Comparison of ENCODE assay signal across 1 cellular context in the genomic region with DNA sequence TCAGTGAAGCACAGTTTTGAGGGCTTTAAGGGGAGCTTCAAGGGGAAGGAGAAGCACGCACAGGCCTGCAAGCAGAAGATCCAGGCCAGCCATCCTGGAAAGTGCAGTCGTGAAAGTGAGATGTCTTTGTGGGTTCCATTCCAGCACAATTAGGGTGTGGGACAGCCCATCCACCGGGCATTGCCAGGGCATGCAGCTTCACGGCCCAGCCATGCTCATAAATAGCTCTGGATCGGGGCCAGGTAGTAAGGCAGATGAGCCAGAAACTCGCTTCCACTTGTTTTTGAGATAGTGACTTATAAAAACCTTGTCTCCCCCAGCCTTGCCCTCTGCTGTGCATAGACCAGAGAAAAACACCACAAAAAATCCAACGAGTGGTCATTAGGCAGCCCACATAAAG.
TF ChIP-seq lines count a peak whose summit lies in the region.

No MANE protein-coding gene starts in this region.

TF ChIP-seq in HepG2, 621 proteins besides CTCF, POLR2A, EP300 and RAD21:
- TF ChIP-seq YY1 (IDR thresholded peaks at IDR 0.05; ENCODE audit: insufficient read depth, insufficient replicate concordance, low read depth, low read length) (no peak), ZFP36 (IDR thresholded peaks at IDR 0.05; ENCODE audit: borderline replicate concordance, low read depth, low read length, partially characterized antibody) (no peak), PRPF4 (IDR thresholded peaks at IDR 0.05; ENCODE audit: low read depth, low read length, poor library complexity, severe bottlenecking) (no peak), DMTF1 (CRISPR knock-in tag; IDR thresholded peaks at IDR 0.05) (no peak), SIN3B (IDR thresholded peaks at IDR 0.05; ENCODE audit: low read length) (no peak), ZHX2 (IDR thresholded peaks at IDR 0.05; ENCODE audit: low read depth) (no peak), ZHX2 (CRISPR knock-in tag; IDR thresholded peaks at IDR 0.05; ENCODE audit: borderline replicate concordance) (no peak), RFX5 (IDR thresholded peaks at IDR 0.05; ENCODE audit: low read depth, low read length) (no peak), ZNF34 (CRISPR knock-in tag; IDR thresholded peaks at IDR 0.05; ENCODE audit: borderline replicate concordance) (no peak), AGO1 (IDR thresholded peaks at IDR 0.05; ENCODE audit: low read depth, low read length, poor library complexity, severe bottlenecking) (no peak), TMF1 (CRISPR knock-in tag; IDR thresholded peaks at IDR 0.05; ENCODE audit: low read depth) (no peak), DRAP1 (CRISPR knock-in tag; IDR thresholded peaks at IDR 0.05) (no peak), POGZ (CRISPR knock-in tag; IDR thresholded peaks at IDR 0.05) (no peak), HMG20B (CRISPR knock-in tag; conservative IDR thresholded peaks at IDR 0.05) (no peak), MEF2D (CRISPR knock-in tag; IDR thresholded peaks at IDR 0.05) (no peak), PAX8 (CRISPR knock-in tag; IDR thresholded peaks at IDR 0.05; ENCODE audit: borderline replicate concordance) (no peak), ZC3H4 (CRISPR knock-in tag; IDR thresholded peaks at IDR 0.05; ENCODE audit: borderline replicate concordance) (no peak)
- TF ChIP-seq, protein P1, sequence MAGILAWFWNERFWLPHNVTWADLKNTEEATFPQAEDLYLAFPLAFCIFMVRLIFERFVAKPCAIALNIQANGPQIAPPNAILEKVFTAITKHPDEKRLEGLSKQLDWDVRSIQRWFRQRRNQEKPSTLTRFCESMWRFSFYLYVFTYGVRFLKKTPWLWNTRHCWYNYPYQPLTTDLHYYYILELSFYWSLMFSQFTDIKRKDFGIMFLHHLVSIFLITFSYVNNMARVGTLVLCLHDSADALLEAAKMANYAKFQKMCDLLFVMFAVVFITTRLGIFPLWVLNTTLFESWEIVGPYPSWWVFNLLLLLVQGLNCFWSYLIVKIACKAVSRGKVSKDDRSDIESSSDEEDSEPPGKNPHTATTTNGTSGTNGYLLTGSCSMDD (CRISPR knock-in tag; IDR thresholded peaks at IDR 0.05) = no peak
